ENCODE assay signal across 14 cellular contexts in genomic region chr11:72574046-72574445, GRCh38.
DNase-seq lines count a peak whose midpoint lies in the region; TF ChIP-seq lines count a peak whose summit lies in the region.
"Had no signal": no experiment of that assay in that cellular context is flagged by ENCODE, and none has a peak within 500 bp of the region (broad histone marks: within the 10 kb centered on the region; RNA-seq: fewer than 3 reads in every experiment).

No MANE protein-coding gene starts in this region.

- TF ChIP-seq CTCF in Loucy (conservative IDR thresholded peaks at IDR 0.05; ENCODE audit: low read length) (no peak), stomach (IDR thresholded peaks at IDR 0.05) (no peak), esophagus muscularis mucosa (IDR thresholded peaks at IDR 0.05) (no peak)

- H3K27me3 ChIP-seq in Loucy (ENCODE audit: insufficient read depth, low read length, poor library complexity, severe bottlenecking) (no peaks in the 10 kb centered on the region), stomach (peaks cover 0 to 42% (median 3%) of the 10 kb centered on the region in 3 donors), esophagus muscularis mucosa (peaks cover 0 to 15% (median 0%) of the 10 kb centered on the region in 4 donors)
- no peaks in the 10 kb centered on the region for H3K27me3 ChIP-seq in effector memory CD4-positive, alpha-beta T cell (replicated peaks; ENCODE audit: control insufficient read depth, insufficient read depth, low read length, poor library complexity, severe bottlenecking)
- H3K27me3 ChIP-seq: Peyer's patch, SJSA1 had no signal

- H2AFZ ChIP-seq in Loucy (ENCODE audit: low read length): peak overlapping the region; percentile 85; the same call in 1 of the 2 replicates

- H3K27ac ChIP-seq in stomach (no peak overlapping the region), esophagus muscularis mucosa (replicated peaks in 1 of 4) (no peak overlapping the region)
- no peak overlapping the region for H3K27ac ChIP-seq in effector memory CD4-positive, alpha-beta T cell (ENCODE audit: insufficient read depth, low read length, poor library complexity, severe bottlenecking)
- H3K27ac ChIP-seq: Peyer's patch, SJSA1 had no signal

- H4K20me1 ChIP-seq in Loucy (ENCODE audit: insufficient read depth, low read length, poor library complexity, severe bottlenecking): no peaks in the 10 kb centered on the region

- TF ChIP-seq EP300 in stomach (IDR thresholded peaks at IDR 0.05) (no peak), esophagus muscularis mucosa (IDR thresholded peaks at IDR 0.05) (no peak)

- H3F3A ChIP-seq in Loucy (ENCODE audit: low read depth): no peaks in the 10 kb centered on the region

- DNase-seq in activated effector memory CD4-positive, alpha-beta T cell treated with anti-CD3 and anti-CD28 coated beads, Interleukin-2, amount 50 U/mL, for 16 hours: peak; percentile 44
- DNase-seq in activated effector memory CD4-positive, alpha-beta T cell treated with Interleukin-2 at 50 U/mL for 16 hours: no peak
- peak; percentile 41 for DNase-seq in islet precursor cell
- peak; percentile 10 for DNase-seq in stomach
- no peak for DNase-seq in effector memory CD4-positive, alpha-beta T cell
- DNase-seq in dermis blood vessel endothelial cell: no peak
- DNase-seq in esophagus muscularis mucosa (ENCODE audit: extremely low spot score): no peak
- DNase-seq: GOT3, NCI-H1694, NCI-H446 had no signal

- H3K4me1 ChIP-seq in Loucy (ENCODE audit: insufficient read depth, low read length, poor library complexity, severe bottlenecking) (no peaks in the 10 kb centered on the region), stomach (peaks cover 0 to 8% (median 0%) of the 10 kb centered on the region in 4 donors), esophagus muscularis mucosa (no peaks in the 10 kb centered on the region)
- H3K4me1 ChIP-seq in effector memory CD4-positive, alpha-beta T cell (ENCODE audit: control insufficient read depth, insufficient read depth, low read length, poor library complexity, severe bottlenecking): peaks cover 2% of the 10 kb centered on the region
- H3K4me1 ChIP-seq: Peyer's patch had no signal

- TF ChIP-seq POLR2A in stomach (IDR thresholded peaks at IDR 0.05) (no peak), esophagus muscularis mucosa (IDR thresholded peaks at IDR 0.05; ENCODE audit: low read depth) (no peak)

- peak overlapping the region; percentile 8 for H3K9ac ChIP-seq in Loucy (ENCODE audit: low read depth, low read length, poor library complexity, severe bottlenecking)

- H3K36me3 ChIP-seq in Loucy (ENCODE audit: insufficient read depth, low read length) (no peaks in the 10 kb centered on the region), stomach (peaks cover 0 to 29% (median 11%) of the 10 kb centered on the region in 4 donors), esophagus muscularis mucosa (peaks cover 5 to 34% (median 30%) of the 10 kb centered on the region in 4 donors)
- no peaks in the 10 kb centered on the region for H3K36me3 ChIP-seq in effector memory CD4-positive, alpha-beta T cell (ENCODE audit: control insufficient read depth, insufficient read depth, low read length)
- H3K36me3 ChIP-seq: Peyer's patch, SJSA1 had no signal

- no peaks in the 10 kb centered on the region for H3K9me3 ChIP-seq in Loucy (ENCODE audit: insufficient read depth, low read depth, low read length)
- no peaks in the 10 kb centered on the region for H3K9me3 ChIP-seq in stomach
- H3K9me3 ChIP-seq in effector memory CD4-positive, alpha-beta T cell (ENCODE audit: control insufficient read depth, low read length): no peaks in the 10 kb centered on the region
- no peaks in the 10 kb centered on the region for H3K9me3 ChIP-seq in esophagus muscularis mucosa
- H3K9me3 ChIP-seq: Peyer's patch, SJSA1 had no signal

- no peaks in the 10 kb centered on the region for H3K9me2 ChIP-seq in Loucy (replicated peaks; ENCODE audit: low read depth, low read length)

- H3K4me3 ChIP-seq in Loucy (ENCODE audit: low read length, poor library complexity, severe bottlenecking): no peak overlapping the region
- H3K4me3 ChIP-seq in stomach: no peak overlapping the region
- H3K4me3 ChIP-seq in effector memory CD4-positive, alpha-beta T cell (ENCODE audit: insufficient read depth, low read depth, low read length, poor library complexity, severe bottlenecking): no peak overlapping the region
- H3K4me3 ChIP-seq in esophagus muscularis mucosa: no peak overlapping the region
- H3K4me3 ChIP-seq: GM12878, Peyer's patch, SJSA1 had no signal

- intact Hi-C loops in stomach (cut with DNase I; ENCODE audit: low total_unique reads): loop anchor here (5.0 kb wide), 1 partner anchor 102 kb away; no protein-coding TSS in a partner anchor
- intact Hi-C loops in esophagus muscularis mucosa (cut with DNase I): loop anchor here (5.0 kb wide), 1 partner anchor 102 kb away; no protein-coding TSS in a partner anchor

- no peaks in the 10 kb centered on the region for H3K79me2 ChIP-seq in Loucy (ENCODE audit: insufficient read depth, low read length)

- peak overlapping the region; percentile 77 for H3K4me2 ChIP-seq in Loucy (ENCODE audit: low read depth, low read length, poor library complexity, severe bottlenecking)

- 86 to 97% (median 90%) methylated on average over 2 of the region's 2 CpGs for WGBS in stomach, 5 donors
- 89% methylated on average over 2 of the region's 2 CpGs for WGBS in esophagus muscularis mucosa

Comparison
In these comparisons a context has a peak if more than half of its experiments do, and no peak if none do; other contexts are left out.
1. DNase-seq: peak in activated effector memory CD4-positive, alpha-beta T cell treated with anti-CD3 and anti-CD28 coated beads, Interleukin-2, amount 50 U/mL, for 16 hours (single experiment), islet precursor cell (single experiment) and stomach (single experiment); none in activated effector memory CD4-positive, alpha-beta T cell treated with Interleukin-2 at 50 U/mL for 16 hours (single experiment), effector memory CD4-positive, alpha-beta T cell (0 of 3), dermis blood vessel endothelial cell (single experiment) and esophagus muscularis mucosa (single experiment).